20 cellular contexts compared by ENCODE assay signal in genomic region chr16:70475054-70475871, GRCh38. TPM values are rescaled to one million over a fixed set of nuclear protein-coding genes. Genes with fewer than 3 reads are reported as not detected.
DNase-seq lines count a peak whose midpoint lies in the region; FAIRE-seq and TF ChIP-seq lines count a peak whose summit lies in the region.
"Had no signal": no experiment of that assay in that cellular context is flagged by ENCODE, and none has a peak within 500 bp of the region (broad histone marks: within the 10 kb centered on the region; RNA-seq: fewer than 3 reads in every experiment).

No MANE protein-coding gene starts in this region.

- H3K27me3 ChIP-seq in Karpas-422 (ENCODE audit: low read length): no peaks in the 10 kb centered on the region
- no peaks in the 10 kb centered on the region for H3K27me3 ChIP-seq in small intestine (ENCODE audit: control insufficient read depth in 2 of 2, insufficient read depth in 2 of 2, low read length in 2 of 2)
- H3K27me3 ChIP-seq: upper lobe of left lung had no signal

- WGBS in small intestine, 3 donors: 91 to 92% (median 92%) methylated on average over 23 to 24 of the region's 24 CpGs

- H3K9me2 ChIP-seq in Karpas-422 (replicated peaks; ENCODE audit: insufficient read depth, low read length): no peaks in the 10 kb centered on the region

- H3K9ac ChIP-seq in Karpas-422 (ENCODE audit: low read length): peak overlapping the region; percentile 41
- H3K9ac ChIP-seq: parathyroid adenoma had no signal

- H3K79me2 ChIP-seq in Karpas-422 (ENCODE audit: low read length): no peaks in the 10 kb centered on the region
- H3K79me2 ChIP-seq: parathyroid adenoma had no signal

- H3K4me1 ChIP-seq in Karpas-422 (ENCODE audit: low read length) (peaks cover 30% of the 10 kb centered on the region), small intestine (ENCODE audit: control insufficient read depth in 2 of 2, insufficient read depth in 1 of 2, low read depth in 1 of 2, low read length in 1 of 2) (no peaks in the 10 kb centered on the region)
- H3K4me1 ChIP-seq: parathyroid adenoma had no signal

- H3K4me2 ChIP-seq in Karpas-422 (ENCODE audit: low read depth, low read length, poor library complexity, severe bottlenecking): peak overlapping the region; percentile 48

- TF ChIP-seq POLR2A in erythroblast (IDR thresholded peaks at IDR 0.05; ENCODE audit: low read length): no peak

- H4K20me1 ChIP-seq in Karpas-422 (ENCODE audit: insufficient read depth, low read depth, low read length): no peaks in the 10 kb centered on the region

- H3K36me3 ChIP-seq in Karpas-422 (ENCODE audit: insufficient read depth, low read length) (no peaks in the 10 kb centered on the region), small intestine (ENCODE audit: control insufficient read depth in 2 of 2, insufficient read depth in 2 of 2, low read length in 2 of 2) (peaks cover 2 to 8% of the 10 kb centered on the region in 2 donors)

- no peak overlapping the region for H2AFZ ChIP-seq in Karpas-422 (ENCODE audit: low read length)
- H2AFZ ChIP-seq: parathyroid adenoma had no signal

- FAIRE-seq in small intestine (lab: Jason Lieb, UNC): no peak

- H3K27ac ChIP-seq in Karpas-422 (ENCODE audit: low read length) (peak overlapping the region; percentile 82), epithelial cell of prostate (peak overlapping the region; percentile 58), small intestine (ENCODE audit: low read depth in 1 of 2, low read length in 1 of 2) (no peak overlapping the region)
- H3K27ac ChIP-seq: BLaER1 treated with 17β-estradiol and CSF1 and Interleukin-3, amounts not matched to agents 10 nM and 100 nM; parathyroid adenoma had no signal

- H3K9me3 ChIP-seq in Karpas-422 (ENCODE audit: low read length) (no peaks in the 10 kb centered on the region), small intestine (ENCODE audit: control insufficient read depth, low read depth) (no peaks in the 10 kb centered on the region)
- H3K9me3 ChIP-seq: BLaER1 treated with 17β-estradiol and CSF1 and Interleukin-3, amounts not matched to agents 10 nM and 100 nM; left ventricle myocardium inferior; upper lobe of left lung had no signal

- DNase-seq in DMS79 treated with DMSO at 0.1 percent for 48 hours (lab: John Stamatoyannopoulos, UW) (peak; percentile 1), DMS79 (lab: John Stamatoyannopoulos, UW) (no peak), Karpas-422 (peak; percentile 66), epithelial cell of prostate (ENCODE audit: low read depth, low spot score) (no peak), small intestine (no peak), erythroblast (lab: John Stamatoyannopoulos, UW) (no peak)
- DNase-seq: 8988T; activated CD4-positive, alpha-beta T cell treated with anti-CD3 and anti-CD28 coated beads, Interleukin-2, amount 50 U/mL, for 1 hour; foreskin fibroblast; left ventricle myocardium inferior; NCI-H1417; NCI-H2227 treated with DMSO at 0.1 percent for 48 hours; NK-92 treated with Interleukin-12 subunit alpha and Interleukin-12 subunit beta, amount 100 ng/mL, for 24 hours; SIG-M5; stimulated activated naive CD4-positive, alpha-beta T cell; T-helper 9 cell had no signal

- H3K4me3 ChIP-seq in Karpas-422 (ENCODE audit: low read length): peak overlapping the region; percentile 25; the same call in 1 of the 2 replicates
- no peak overlapping the region for H3K4me3 ChIP-seq in small intestine (ENCODE audit: low read depth in 1 of 2, low read length in 2 of 2)
- H3K4me3 ChIP-seq: BLaER1 treated with 17β-estradiol and CSF1 and Interleukin-3, amounts not matched to agents 10 nM and 100 nM; left ventricle myocardium inferior; skin epidermis; upper lobe of left lung had no signal

RNA-seq across cellular contexts. Expression of gene FCSK, which starts 20.9 kb away (rescaled TPM):
- total RNA-seq in Karpas-422 (2014; rRNA removed; shearing (Covaris generic); ENCODE audit: low replicate concordance): 6.4 and 17.4 TPM in 2 replicates
- polyA plus RNA-seq in small intestine: 10 to 100 TPM; 19.6 to 26.8 (median 21.9) TPM

RNA-seq across cellular contexts. Expression of gene ST3GAL2, which starts 36.4 kb away (rescaled TPM):
- total RNA-seq in Karpas-422 (2014; rRNA removed; shearing (Covaris generic); ENCODE audit: low replicate concordance): 48.1 and 62.4 TPM in 2 replicates
- polyA plus RNA-seq in small intestine: 1 to 10 TPM; 5.6 to 9.1 (median 7.6) TPM

RNA-seq across cellular contexts. Expression of gene COG4, which starts 48.1 kb away (rescaled TPM):
- 24.7 and 47.0 TPM in 2 replicates for total RNA-seq in Karpas-422 (2014; rRNA removed; shearing (Covaris generic); ENCODE audit: low replicate concordance)
- polyA plus RNA-seq in small intestine: 10 to 100 TPM; 48.1 to 93.5 (median 50.8) TPM

RNA-seq across cellular contexts. Expression of gene SF3B3, which starts 48.4 kb away (rescaled TPM):
- 126 and 187 TPM in 2 replicates for total RNA-seq in Karpas-422 (2014; rRNA removed; shearing (Covaris generic); ENCODE audit: low replicate concordance)
- 10 to 100 TPM; 33.3 to 91.9 (median 46.7) TPM for polyA plus RNA-seq in small intestine

Comparison
In these comparisons a context has a peak if more than half of its experiments do, and no peak if none do; other contexts are left out.
1. DNase-seq: peak in DMS79 treated with DMSO at 0.1 percent for 48 hours (single experiment) and Karpas-422 (single experiment); none in DMS79 (single experiment), epithelial cell of prostate (single experiment), small intestine (single experiment) and erythroblast (0 of 2).
2. H3K27ac ChIP-seq: peak in Karpas-422 (single experiment) and epithelial cell of prostate (single experiment); none in small intestine (0 of 2).